9 cellular contexts compared by ENCODE assay signal in genomic region chr18:72086421-72086820, GRCh38.
DNase-seq lines count a peak whose midpoint lies in the region; ATAC-seq and TF ChIP-seq lines count a peak whose summit lies in the region.
"Had no signal": no experiment of that assay in that cellular context is flagged by ENCODE, and none has a peak within 500 bp of the region (broad histone marks: within the 10 kb centered on the region; RNA-seq: fewer than 3 reads in every experiment).

No MANE protein-coding gene starts in this region.

- peak; percentile 37 for DNase-seq in D341Med (ENCODE audit: low spot score)
- DNase-seq in kidney tubule cell (ENCODE audit: low spot score): peak; percentile 52
- no peak for DNase-seq in osteoblast (ENCODE audit: insufficient read length, low spot score, missing footprints)
- DNase-seq in DMS79 treated with DMSO at 0.1 percent for 48 hours (lab: John Stamatoyannopoulos, UW): no peak
- DNase-seq in activated CD4-positive, alpha-beta T cell treated with anti-CD3 and anti-CD28 coated beads, Interleukin-2, amount 10 ng/mL, durations not matched to agents 7 days and 5 days: no peak

- no peaks in the 10 kb centered on the region for H3K9me3 Mint-ChIP-seq in activated CD4-positive, alpha-beta T cell treated with anti-CD3 and anti-CD28 coated beads, Interleukin-2, amount 10 ng/mL, durations not matched to agents 7 days and 5 days

- ATAC-seq in HG03520 (IDR thresholded peaks at IDR 0.05; ENCODE audit: unreplicated experiment) (peak; percentile 68), SK-N-SH treated with all-trans-retinoic acid at 6 μM for 48 hours (peak; percentile 45; the same call in 2 of the 3 replicates), GM19328 (IDR thresholded peaks at IDR 0.05; ENCODE audit: unreplicated experiment) (no peak)

- H3K27me3 ChIP-seq in osteoblast (ENCODE audit: insufficient read depth, low read length): no peaks in the 10 kb centered on the region

- H2AFZ ChIP-seq in osteoblast (ENCODE audit: low read length): no peak overlapping the region

- H3K9me3 ChIP-seq in osteoblast (ENCODE audit: low read depth, low read length): peaks cover 1% of the 10 kb centered on the region

- no peaks in the 10 kb centered on the region for H3K27me3 Mint-ChIP-seq in activated CD4-positive, alpha-beta T cell treated with anti-CD3 and anti-CD28 coated beads, Interleukin-2, amount 10 ng/mL, durations not matched to agents 7 days and 5 days

- no peaks in the 10 kb centered on the region for H3K36me3 Mint-ChIP-seq in activated CD4-positive, alpha-beta T cell treated with anti-CD3 and anti-CD28 coated beads, Interleukin-2, amount 10 ng/mL, durations not matched to agents 7 days and 5 days (ENCODE audit: low read depth)

- H3K4me1 ChIP-seq in osteoblast (ENCODE audit: insufficient read depth, low read length): no peaks in the 10 kb centered on the region

- POLR2A ChIA-PET in activated CD4-positive, alpha-beta T cell treated with anti-CD3 and anti-CD28 coated beads, Interleukin-2, amount 10 ng/mL, durations not matched to agents 7 days and 5 days (lab: Charles Lee): no interaction called here

- H3K4me1 Mint-ChIP-seq in activated CD4-positive, alpha-beta T cell treated with anti-CD3 and anti-CD28 coated beads, Interleukin-2, amount 10 ng/mL, durations not matched to agents 7 days and 5 days: no peaks in the 10 kb centered on the region

- no peak overlapping the region for H3K27ac Mint-ChIP-seq in activated CD4-positive, alpha-beta T cell treated with anti-CD3 and anti-CD28 coated beads, Interleukin-2, amount 10 ng/mL, durations not matched to agents 7 days and 5 days

- H3K36me3 ChIP-seq in osteoblast (ENCODE audit: insufficient read depth, low read length): no peaks in the 10 kb centered on the region

- CTCF ChIA-PET in activated CD4-positive, alpha-beta T cell treated with anti-CD3 and anti-CD28 coated beads, Interleukin-2, amount 10 ng/mL, durations not matched to agents 7 days and 5 days (lab: Charles Lee): no interaction called here

- TF ChIP-seq CTCF in osteoblast (IDR thresholded peaks at IDR 0.05; ENCODE audit: extremely low read depth, low read depth, low read length): no peak

- H4K20me1 ChIP-seq in osteoblast (ENCODE audit: insufficient read depth, low read length): no peaks in the 10 kb centered on the region

- H3K4me3 Mint-ChIP-seq in activated CD4-positive, alpha-beta T cell treated with anti-CD3 and anti-CD28 coated beads, Interleukin-2, amount 10 ng/mL, durations not matched to agents 7 days and 5 days: no peak overlapping the region

- no peaks in the 10 kb centered on the region for H3K79me2 ChIP-seq in osteoblast (ENCODE audit: insufficient read depth, low read length)

- H3K4me3 ChIP-seq in osteoblast (ENCODE audit: insufficient read depth, low read length): no peak overlapping the region
- H3K4me3 ChIP-seq: skin epidermis had no signal

- no peak overlapping the region for H3K4me2 ChIP-seq in osteoblast (ENCODE audit: insufficient read depth, low read length)

- no peak overlapping the region for H3K27ac ChIP-seq in osteoblast (ENCODE audit: low read depth, low read length)
- H3K27ac ChIP-seq: skin epidermis had no signal

TF ChIP-seq in SK-N-SH treated with all-trans-retinoic acid at 6 μM for 48 hours, 23 proteins besides CTCF, POLR2A, EP300 and RAD21:
- no peak for TF ChIP-seq ZNF70 (CRISPR knock-in tag; IDR thresholded peaks at IDR 0.05)
- no peak for TF ChIP-seq ZFP3 (CRISPR knock-in tag; IDR thresholded peaks at IDR 0.05)
- no peak for TF ChIP-seq TCF4 (CRISPR knock-in tag; IDR thresholded peaks at IDR 0.05; ENCODE audit: borderline replicate concordance)
- TF ChIP-seq ZNF8 (CRISPR knock-in tag; IDR thresholded peaks at IDR 0.05): no peak
- TF ChIP-seq SNAI2 (CRISPR knock-in tag; IDR thresholded peaks at IDR 0.05): no peak
- TF ChIP-seq RARB (CRISPR knock-in tag; IDR thresholded peaks at IDR 0.05): no peak
- TF ChIP-seq GLIS3 (CRISPR knock-in tag; IDR thresholded peaks at IDR 0.05): no peak
- TF ChIP-seq ARNTL (CRISPR knock-in tag; IDR thresholded peaks at IDR 0.05; ENCODE audit: borderline replicate concordance, low read depth): no peak
TF ChIP-seq in SK-N-SH treated with all-trans-retinoic acid at 6 μM for 48 hours: peak in this region for 0.

Comparison
In these comparisons a context has a peak if more than half of its experiments do, and no peak if none do; other contexts are left out.
1. DNase-seq: peak in D341Med (single experiment) and kidney tubule cell (single experiment); none in osteoblast (single experiment), DMS79 treated with DMSO at 0.1 percent for 48 hours (single experiment) and activated CD4-positive, alpha-beta T cell treated with anti-CD3 and anti-CD28 coated beads, Interleukin-2, amount 10 ng/mL, durations not matched to agents 7 days and 5 days (single experiment).